Comparison of ENCODE assay signal across 8 cellular contexts in the genomic region with DNA sequence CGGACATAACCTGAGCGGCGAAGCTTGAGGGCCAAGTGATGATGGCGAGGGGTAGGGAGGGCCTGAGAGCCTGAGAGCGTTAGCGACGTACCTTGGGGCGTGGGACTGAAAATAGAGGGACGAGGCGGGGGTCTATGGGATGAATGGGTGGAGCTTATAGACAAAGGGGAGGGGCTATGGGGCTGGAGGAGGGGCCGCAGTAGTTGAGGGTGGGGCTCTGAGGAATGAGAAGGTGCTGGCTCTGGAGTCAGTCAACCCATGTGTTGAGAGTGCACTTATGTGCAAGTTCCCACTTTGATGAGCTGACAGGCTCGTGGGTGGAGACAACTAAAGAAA. TPM values are rescaled to one million over a fixed set of nuclear protein-coding genes. Genes with fewer than 3 reads are reported as not detected.
DNase-seq lines count a peak whose midpoint lies in the region; ATAC-seq and TF ChIP-seq lines count a peak whose summit lies in the region.

No MANE protein-coding gene starts in this region.

- POLR2A ChIA-PET in T-cell (lab: Charles Lee) (interaction anchor here (0.6 to 1.3 kb wide), 3 partner anchors 18 to 37 kb away, joined by 3 to 7 read pairs (median 4); a partner anchor contains a TSS), MCF 10A (lab: Yijun Ruan, JAX) (interaction anchor here (0.6 to 2.6 kb wide), 16 partner anchors 9 to 457 kb away, joined by 3 to 17 read pairs (median 5); a partner anchor contains a TSS)

- ATAC-seq in GM18868 (IDR thresholded peaks at IDR 0.05; ENCODE audit: unreplicated experiment) (peak; percentile 40), HG03354 (IDR thresholded peaks at IDR 0.05; ENCODE audit: poor library complexity, severe bottlenecking, unreplicated experiment) (peak; percentile 31), T-cell (replicated peaks in 1 of 4) (peak; percentile 39 to 51 (median 48))

- H3K27ac Mint-ChIP-seq in T-cell, result peak overlapping the region; percentile 86 to 94
- H3K27ac Mint-ChIP-seq in MCF 10A (ENCODE audit: low read depth, unreplicated experiment), result peak overlapping the region; percentile 87

- peak; percentile 34 for DNase-seq in AG10803 (ENCODE audit: low read depth)
- peak in 32 of 34 experiments; percentile 8 to 63 (median 40) for DNase-seq in T-cell
- peak; percentile 38 for DNase-seq in MCF 10A (ENCODE audit: unreplicated experiment)
- DNase-seq in kidney epithelial cell (ENCODE audit: low read depth), result no peak
- DNase-seq in stimulated activated CD4-positive, alpha-beta T cell treated with anti-CD3 and anti-CD28 coated beads, Interleukin-2, amount 100 ng/mL, for 4 hours (ENCODE audit: low read depth), result peak; percentile 37
- DNase-seq in NCI-H2081 treated with DMSO at 0.1 percent for 48 hours (lab: John Stamatoyannopoulos, UW), result no peak

- H3K36me3 Mint-ChIP-seq in T-cell, result peaks cover 8% of the 10 kb centered on the region
- peaks cover 39% of the 10 kb centered on the region for H3K36me3 Mint-ChIP-seq in MCF 10A (ENCODE audit: insufficient read depth, unreplicated experiment)

- intact Hi-C loops in MCF 10A (cut with micrococcal nuclease), result no loop called here

- BruUV-seq in MCF 10A (replicated peaks; lab: Mats Ljungman, UMichigan), result no TSS peak

- H3K27me3 Mint-ChIP-seq in T-cell (no peaks in the 10 kb centered on the region), MCF 10A (ENCODE audit: insufficient read depth, unreplicated experiment) (no peaks in the 10 kb centered on the region)

- H3K4me3 Mint-ChIP-seq in T-cell (peak overlapping the region; percentile 73 to 89 (median 84)), MCF 10A (ENCODE audit: unreplicated experiment) (peak overlapping the region; percentile 83)

- H3K9me3 Mint-ChIP-seq in T-cell, result no peaks in the 10 kb centered on the region
- H3K9me3 Mint-ChIP-seq in MCF 10A (ENCODE audit: unreplicated experiment), result peaks cover 15% of the 10 kb centered on the region

- H3K4me1 Mint-ChIP-seq in T-cell, result peaks cover 16 to 19% (median 17%) of the 10 kb centered on the region in 3 donors
- peaks cover 11% of the 10 kb centered on the region for H3K4me1 Mint-ChIP-seq in MCF 10A (ENCODE audit: insufficient read depth, unreplicated experiment)

- CTCF ChIA-PET in T-cell (lab: Charles Lee), result interaction anchor here in 1 of 2 donors (0.7 to 2.1 kb wide), 4 partner anchors 18 to 457 kb away, joined by 3 to 7 read pairs (median 6); a partner anchor contains a TSS
- CTCF ChIA-PET in MCF 10A (lab: Yijun Ruan, JAX), result interaction anchor here (0.6 to 1.3 kb wide), 7 partner anchors 9 to 219 kb away, joined by 3 to 6 read pairs (median 3); no protein-coding TSS in a partner anchor

- H3K27me3 ChIP-seq in kidney epithelial cell (ENCODE audit: control insufficient read depth, insufficient read depth, low read length), result no peaks in the 10 kb centered on the region

- TF ChIP-seq CTCF in AG10803 (conservative IDR thresholded peaks at IDR 0.05; ENCODE audit: low read length) (no peak), MCF 10A (IDR thresholded peaks at IDR 0.05; ENCODE audit: unreplicated experiment) (no peak), kidney epithelial cell (IDR thresholded peaks at IDR 0.05; ENCODE audit: insufficient read depth, low read length, poor library complexity, severe bottlenecking) (no peak)

- no peaks in the 10 kb centered on the region for H3K36me3 ChIP-seq in kidney epithelial cell (ENCODE audit: control insufficient read depth, insufficient read depth, low read length)

- H3K4me3 ChIP-seq in AG10803 (ENCODE audit: low read length), result peak overlapping the region; percentile 82
- peak overlapping the region; percentile 69 for H3K4me3 ChIP-seq in kidney epithelial cell (ENCODE audit: low read depth, low read length)

RNA-seq across cellular contexts. Expression of a gene that starts 0.5 kb away (rescaled TPM):
- total RNA-seq in T-cell (10 to 100 TPM; 27.0 to 30.6 (median 29.5) TPM), MCF 10A (2022) (14.4 and 18.2 TPM in 2 replicates), kidney epithelial cell (6.6 and 10.4 TPM in 2 replicates)

RNA-seq across cellular contexts. Expression of a gene that starts 18.4 kb away (rescaled TPM):
- 10 to 100 TPM; 41.1 to 60.4 (median 46.1) TPM for total RNA-seq in T-cell
- 66.9 and 102 TPM in 2 replicates for total RNA-seq in MCF 10A (2022)
- total RNA-seq in kidney epithelial cell, result 40.2 and 72.5 TPM in 2 replicates

RNA-seq across cellular contexts. Expression of a gene that starts 31.2 kb away (rescaled TPM):
- total RNA-seq in T-cell (10 to 100 TPM; 16.8 to 21.7 (median 18.6) TPM), MCF 10A (2022) (29.2 and 39.0 TPM in 2 replicates), kidney epithelial cell (12.7 and 14.5 TPM in 2 replicates)

RNA-seq across cellular contexts. Expression of a gene that starts 34.3 kb away (rescaled TPM):
- total RNA-seq in T-cell, result 100 to 1,000 TPM; 212 to 345 (median 222) TPM
- total RNA-seq in MCF 10A (2022), result 318 and 354 TPM in 2 replicates
- 264 and 285 TPM in 2 replicates for total RNA-seq in kidney epithelial cell

RNA-seq across cellular contexts. Expression of a gene that starts 57.3 kb away (rescaled TPM):
- total RNA-seq in T-cell (10 to 100 TPM; 39.0 to 65.9 (median 59.3) TPM), MCF 10A (2022) (134 and 138 TPM in 2 replicates), kidney epithelial cell (117 and 122 TPM in 2 replicates)

Comparison
In these comparisons a context has a peak if more than half of its experiments do, and no peak if none do; other contexts are left out.
1. DNase-seq: peak in AG10803 (single experiment), T-cell (32 of 34), MCF 10A (single experiment) and stimulated activated CD4-positive, alpha-beta T cell treated with anti-CD3 and anti-CD28 coated beads, Interleukin-2, amount 100 ng/mL, for 4 hours (single experiment); none in kidney epithelial cell (single experiment) and NCI-H2081 treated with DMSO at 0.1 percent for 48 hours (single experiment).
2. Peak in every context shown above with its lines, with median percentiles within 50 percentile points of each other: ATAC-seq.